In genomic region chr1:102431253-102431652, GRCh38 we compare ENCODE assay signal across 26 cellular contexts.
"Had no signal": no experiment of that assay in that cellular context is flagged by ENCODE, and none has a peak within 500 bp of the region (broad histone marks: within the 10 kb centered on the region; RNA-seq: fewer than 3 reads in every experiment).

No MANE protein-coding gene starts in this region.

- H3K79me2 ChIP-seq: parathyroid adenoma had no signal

- ATAC-seq: natural killer cell; psoas muscle; right cardiac atrium; right lobe of liver; stimulated activated effector memory CD8-positive, alpha-beta T cell treated with anti-CD3 and anti-CD28 coated beads, Interleukin-12 subunit alpha, Interleukin-12 subunit beta, amount 100 ng/mL, for 72 hours; stimulated activated naive B cell treated with anti-CD40 and anti-IgM and Interleukin-4, amounts not matched to agents 10 μg/mL and 1 μg/mL and 100 μg/mL, for 72 hours had no signal

- H3K4me3 ChIP-seq: neural progenitor cell, ovary, psoas muscle, right lobe of liver, sigmoid colon, stomach, thoracic aorta, thyroid gland, tibial nerve, upper lobe of left lung, vagina had no signal

- H3K36me3 ChIP-seq: neural progenitor cell, ovary, right lobe of liver, sigmoid colon, stomach, thoracic aorta, thyroid gland, tibial nerve, upper lobe of left lung, vagina had no signal

- H3K4me2 ChIP-seq: neural progenitor cell had no signal

- H3K27me3 ChIP-seq: neural progenitor cell, ovary, right lobe of liver, sigmoid colon, stomach, thyroid gland, tibial nerve, upper lobe of left lung, vagina had no signal

- H3K4me1 ChIP-seq: neural progenitor cell, parathyroid adenoma, psoas muscle, right lobe of liver, sigmoid colon, stomach, thyroid gland, tibial nerve, upper lobe of left lung, vagina had no signal

- FAIRE-seq: small intestine, urothelium cell line had no signal

- H3K9me3 ChIP-seq: ovary, psoas muscle, right lobe of liver, sigmoid colon, stomach, thoracic aorta, thyroid gland, upper lobe of left lung, vagina had no signal

- H3K27ac ChIP-seq: neural progenitor cell, ovary, parathyroid adenoma, psoas muscle, right lobe of liver, sigmoid colon, stomach, thoracic aorta, thyroid gland, tibial nerve, upper lobe of left lung, vagina had no signal

- DNase-seq: natural killer cell; occipital lobe; ovary; posterior cingulate gyrus; psoas muscle; right cardiac atrium; right lobe of liver; sigmoid colon; small intestine; stimulated activated CD4-positive, alpha-beta T cell treated with anti-CD3 and anti-CD28 coated beads, Interleukin-15, amount 100 ng/mL, for 24 hours; stimulated activated CD4-positive, alpha-beta T cell treated with anti-CD3 and anti-CD28 coated beads, Interleukin-2, amount 100 ng/mL, for 24 hours; stimulated activated CD4-positive, alpha-beta T cell treated with anti-CD3 and anti-CD28 coated beads, Interleukin-2, amount 100 ng/mL, for 48 hours; stimulated activated CD4-positive, alpha-beta T cell treated with anti-CD3 and anti-CD28 coated beads, Interleukin-4, amount 100 ng/mL, for 24 hours; stimulated activated naive B cell treated with anti-CD40 and anti-IgM and Interleukin-4, amounts not matched to agents 10 μg/mL and 1 μg/mL and 100 μg/mL, for 72 hours; stimulated activated naive CD4-positive, alpha-beta T cell treated with Interleukin-2 at 50 U/mL for 16 hours; stomach; thyroid gland; trophoblast cell; upper lobe of left lung had no signal

- H2AFZ ChIP-seq: neural progenitor cell, parathyroid adenoma had no signal

- H3K9ac ChIP-seq: neural progenitor cell, parathyroid adenoma had no signal
